ENCODE assay signal across 16 cellular contexts in genomic region chr1:245317253-245317652, GRCh38.
DNase-seq lines count a peak whose midpoint lies in the region; ATAC-seq and TF ChIP-seq lines count a peak whose summit lies in the region.
"Had no signal": no experiment of that assay in that cellular context is flagged by ENCODE, and none has a peak within 500 bp of the region (broad histone marks: within the 10 kb centered on the region; RNA-seq: fewer than 3 reads in every experiment).

No MANE protein-coding gene starts in this region.

- TF ChIP-seq CTCF in cardiac muscle cell (IDR thresholded peaks at IDR 0.05; ENCODE audit: low read depth, low read length) (no peak), neural progenitor cell (IDR thresholded peaks at IDR 0.05) (no peak), type B pancreatic cell (conservative IDR thresholded peaks at IDR 0.05) (no peak)

- H3K27ac ChIP-seq in cardiac muscle cell (peak overlapping the region; percentile 90), mesodermal cell (ENCODE audit: low read depth, low read length, severe bottlenecking) (peak overlapping the region; percentile 58), neural progenitor cell (peak overlapping the region; percentile 73)
- H3K27ac ChIP-seq: BLaER1 had no signal

- H3K27me3 ChIP-seq in cardiac muscle cell (no peaks in the 10 kb centered on the region), neural progenitor cell (no peaks in the 10 kb centered on the region)
- H3K27me3 ChIP-seq: BLaER1 had no signal

- H3K9me3 Mint-ChIP-seq in neural progenitor cell (no peaks in the 10 kb centered on the region), type B pancreatic cell (no peaks in the 10 kb centered on the region)
- H3K9me3 Mint-ChIP-seq: HFFc6 had no signal

- H3K4me1 Mint-ChIP-seq in neural progenitor cell: peaks cover 16% of the 10 kb centered on the region
- peaks cover 48% of the 10 kb centered on the region for H3K4me1 Mint-ChIP-seq in type B pancreatic cell (ENCODE audit: unreplicated experiment)
- H3K4me1 Mint-ChIP-seq: CD8-positive, alpha-beta memory T cell had no signal

- peaks cover 9% of the 10 kb centered on the region for H3F3A ChIP-seq in neural progenitor cell (ENCODE audit: low read depth)

- ATAC-seq in Right ventricle myocardium inferior: no peak
- no peak for ATAC-seq in HG02763 (IDR thresholded peaks at IDR 0.05; ENCODE audit: unreplicated experiment)

- no peaks in the 10 kb centered on the region for H3K79me2 ChIP-seq in neural progenitor cell (ENCODE audit: low read depth)

- H3K36me3 ChIP-seq in cardiac muscle cell: no peaks in the 10 kb centered on the region
- no peaks in the 10 kb centered on the region for H3K36me3 ChIP-seq in mesodermal cell (ENCODE audit: control insufficient read depth, insufficient read depth, low read length)
- no peaks in the 10 kb centered on the region for H3K36me3 ChIP-seq in neural progenitor cell
- H3K36me3 ChIP-seq: BLaER1 had no signal

- WGBS in mesodermal cell (ENCODE audit: insufficient coverage in 2 of 2), 2 experiments: 82 to 83% methylated on average over 2 of the region's 6 CpGs

- no peaks in the 10 kb centered on the region for H3K9me3 ChIP-seq in cardiac muscle cell (ENCODE audit: low read depth)
- H3K9me3 ChIP-seq in mesodermal cell (ENCODE audit: control insufficient read depth, low read length): no peaks in the 10 kb centered on the region
- H3K9me3 ChIP-seq in neural progenitor cell (ENCODE audit: low read depth): no peaks in the 10 kb centered on the region
- H3K9me3 ChIP-seq: BLaER1, Caco-2 had no signal

- H3K4me3 Mint-ChIP-seq in neural progenitor cell: no peak overlapping the region
- peak overlapping the region; percentile 55 for H3K4me3 Mint-ChIP-seq in type B pancreatic cell
- H3K4me3 Mint-ChIP-seq: CD8-positive, alpha-beta memory T cell; HFFc6 had no signal

- no peak overlapping the region for H3K9ac ChIP-seq in neural progenitor cell
- H3K9ac ChIP-seq: BLaER1 had no signal

- intact Hi-C loops in Right ventricle myocardium inferior (cut with DNase I): no loop called here

- peaks cover 32% of the 10 kb centered on the region for H3K4me1 ChIP-seq in cardiac muscle cell (ENCODE audit: low read depth)
- H3K4me1 ChIP-seq in mesodermal cell (ENCODE audit: control insufficient read depth, insufficient read depth, low read length, poor library complexity, severe bottlenecking): no peaks in the 10 kb centered on the region
- H3K4me1 ChIP-seq in neural progenitor cell: peaks cover 16% of the 10 kb centered on the region
- H3K4me1 ChIP-seq: Caco-2 had no signal

- H4K20me1 ChIP-seq in neural progenitor cell (ENCODE audit: low read depth): no peaks in the 10 kb centered on the region
- H4K20me1 ChIP-seq: BLaER1 had no signal

- H3K27ac Mint-ChIP-seq in neural progenitor cell (no peak overlapping the region), type B pancreatic cell (no peak overlapping the region)
- H3K27ac Mint-ChIP-seq: HFFc6 had no signal

- H3K4me3 ChIP-seq in cardiac muscle cell (no peak overlapping the region), mesodermal cell (ENCODE audit: extremely low read depth, insufficient read depth, low read length, poor library complexity, severe bottlenecking) (no peak overlapping the region), neural progenitor cell (no peak overlapping the region)
- H3K4me3 ChIP-seq: BLaER1 had no signal

- peak overlapping the region; percentile 5 for H2AFZ ChIP-seq in neural progenitor cell (replicated peaks)

- DNase-seq in cardiac muscle cell (ENCODE audit: low read depth in 1 of 2, low spot score in 1 of 2) (no peak), Right ventricle myocardium inferior (ENCODE audit: missing footprints) (no peak), neural progenitor cell (ENCODE audit: low spot score) (peak; percentile 51), type B pancreatic cell (ENCODE audit: extremely low spot score, unreplicated experiment) (no peak), GDM1 (lab: John Stamatoyannopoulos, UW) (no peak), NCI-H1092 treated with DMSO at 0.1 percent for 48 hours (lab: John Stamatoyannopoulos, UW) (no peak)
- DNase-seq: 8988T; AML-193; Caco-2; CD8-positive, alpha-beta memory T cell; DMS53; HCEC 1CT; HFFc6 had no signal

- no peaks in the 10 kb centered on the region for H3K36me3 Mint-ChIP-seq in neural progenitor cell
- no peaks in the 10 kb centered on the region for H3K36me3 Mint-ChIP-seq in type B pancreatic cell
- H3K36me3 Mint-ChIP-seq: CD8-positive, alpha-beta memory T cell had no signal

- H3K27me3 Mint-ChIP-seq in neural progenitor cell (ENCODE audit: insufficient read depth, low read depth) (peaks cover 11% of the 10 kb centered on the region), type B pancreatic cell (peaks cover 40% of the 10 kb centered on the region)
- H3K27me3 Mint-ChIP-seq: CD8-positive, alpha-beta memory T cell had no signal

- H3K4me2 ChIP-seq in neural progenitor cell: peak overlapping the region; percentile 45
- H3K4me2 ChIP-seq: BLaER1 had no signal
